In genomic region chr20:43473058-43473704, GRCh38 we compare ENCODE assay signal across 20 cellular contexts.
"Had no signal": no experiment of that assay in that cellular context is flagged by ENCODE, and none has a peak within 500 bp of the region (broad histone marks: within the 10 kb centered on the region; RNA-seq: fewer than 3 reads in every experiment).

No MANE protein-coding gene starts in this region.

- H3K9me3 Mint-ChIP-seq: activated naive CD4-positive, alpha-beta T cell treated with anti-CD3 and anti-CD28 coated beads, Interleukin-2, amount 50 U/mL, for 72 hours; activated T-cell treated with anti-CD3 and anti-CD28 coated beads, Interleukin-2, amount 50 U/mL, for 24 hours; activated T-helper 17 cell treated with anti-CD3 and anti-CD28 coated beads, Interleukin-2, amount 50 U/mL, for 72 hours; dendritic cell treated with granulocyte-macrophage colony-stimulating factor and Interleukin-4, amounts not matched to agents 40 ng/mL and 50 ng/mL, for 4 days; memory B cell; nephron; stimulated activated memory B cell treated with anti-CD40 and anti-IgM and Interleukin-4, amounts not matched to agents 10 μg/mL and 1 μg/mL and 100 μg/mL, for 72 hours had no signal

- DNase-seq: activated T-cell treated with anti-CD3 and anti-CD28 coated beads, Interleukin-2, amount 50 U/mL, for 24 hours; aorta; brain microvascular endothelial cell; caudate nucleus; effector CD4-positive, alpha-beta T cell; hippocampal formation; nucleus accumbens; small intestine; stimulated activated CD4-positive, alpha-beta T cell treated with anti-CD3 and anti-CD28 coated beads, Interleukin-15, amount 100 ng/mL, for 24 hours; stomach; transverse colon had no signal

- H3K36me3 ChIP-seq: transverse colon had no signal

- H3K36me3 Mint-ChIP-seq: activated naive CD4-positive, alpha-beta T cell treated with anti-CD3 and anti-CD28 coated beads, Interleukin-2, amount 50 U/mL, for 72 hours had no signal

- H3K4me1 Mint-ChIP-seq: activated T-helper 17 cell treated with anti-CD3 and anti-CD28 coated beads, Interleukin-2, amount 50 U/mL, for 72 hours; stimulated activated memory B cell treated with anti-CD40 and anti-IgM and Interleukin-4, amounts not matched to agents 10 μg/mL and 1 μg/mL and 100 μg/mL, for 72 hours had no signal

- H3K27me3 ChIP-seq: brain microvascular endothelial cell, stomach, suprapubic skin, transverse colon had no signal

- H3K4me3 Mint-ChIP-seq: activated T-cell treated with anti-CD3 and anti-CD28 coated beads, Interleukin-2, amount 50 U/mL, for 24 hours; activated T-helper 17 cell treated with anti-CD3 and anti-CD28 coated beads, Interleukin-2, amount 50 U/mL, for 72 hours; dendritic cell treated with granulocyte-macrophage colony-stimulating factor and Interleukin-4, amounts not matched to agents 40 ng/mL and 50 ng/mL, for 4 days; memory B cell; nephron; stimulated activated memory B cell treated with anti-CD40 and anti-IgM and Interleukin-4, amounts not matched to agents 10 μg/mL and 1 μg/mL and 100 μg/mL, for 72 hours had no signal

- H3K4me1 ChIP-seq: stomach, suprapubic skin had no signal

- ATAC-seq: activated T-helper 17 cell treated with anti-CD3 and anti-CD28 coated beads, Interleukin-2, amount 50 U/mL, for 72 hours; esophagus mucosa; sciatic nerve; stimulated activated memory B cell treated with anti-CD40 and anti-IgM and Interleukin-4, amounts not matched to agents 10 μg/mL and 1 μg/mL and 100 μg/mL, for 72 hours had no signal

- H3K27ac ChIP-seq: brain microvascular endothelial cell, stomach, suprapubic skin, transverse colon had no signal

- H3K27me3 Mint-ChIP-seq: activated T-cell treated with anti-CD3 and anti-CD28 coated beads, Interleukin-2, amount 50 U/mL, for 24 hours; activated T-helper 17 cell treated with anti-CD3 and anti-CD28 coated beads, Interleukin-2, amount 50 U/mL, for 72 hours; dendritic cell treated with granulocyte-macrophage colony-stimulating factor and Interleukin-4, amounts not matched to agents 40 ng/mL and 50 ng/mL, for 4 days; memory B cell; stimulated activated memory B cell treated with anti-CD40 and anti-IgM and Interleukin-4, amounts not matched to agents 10 μg/mL and 1 μg/mL and 100 μg/mL, for 72 hours had no signal

- H3K4me3 ChIP-seq: stomach, suprapubic skin, transverse colon had no signal

- H3K27ac Mint-ChIP-seq: activated T-cell treated with anti-CD3 and anti-CD28 coated beads, Interleukin-2, amount 50 U/mL, for 24 hours; dendritic cell treated with granulocyte-macrophage colony-stimulating factor and Interleukin-4, amounts not matched to agents 40 ng/mL and 50 ng/mL, for 4 days; nephron; stimulated activated memory B cell treated with anti-CD40 and anti-IgM and Interleukin-4, amounts not matched to agents 10 μg/mL and 1 μg/mL and 100 μg/mL, for 72 hours had no signal

- H3K9me3 ChIP-seq: stomach, suprapubic skin, transverse colon had no signal
